Comparison of ENCODE assay signal across 8 cellular contexts in the genomic region with DNA sequence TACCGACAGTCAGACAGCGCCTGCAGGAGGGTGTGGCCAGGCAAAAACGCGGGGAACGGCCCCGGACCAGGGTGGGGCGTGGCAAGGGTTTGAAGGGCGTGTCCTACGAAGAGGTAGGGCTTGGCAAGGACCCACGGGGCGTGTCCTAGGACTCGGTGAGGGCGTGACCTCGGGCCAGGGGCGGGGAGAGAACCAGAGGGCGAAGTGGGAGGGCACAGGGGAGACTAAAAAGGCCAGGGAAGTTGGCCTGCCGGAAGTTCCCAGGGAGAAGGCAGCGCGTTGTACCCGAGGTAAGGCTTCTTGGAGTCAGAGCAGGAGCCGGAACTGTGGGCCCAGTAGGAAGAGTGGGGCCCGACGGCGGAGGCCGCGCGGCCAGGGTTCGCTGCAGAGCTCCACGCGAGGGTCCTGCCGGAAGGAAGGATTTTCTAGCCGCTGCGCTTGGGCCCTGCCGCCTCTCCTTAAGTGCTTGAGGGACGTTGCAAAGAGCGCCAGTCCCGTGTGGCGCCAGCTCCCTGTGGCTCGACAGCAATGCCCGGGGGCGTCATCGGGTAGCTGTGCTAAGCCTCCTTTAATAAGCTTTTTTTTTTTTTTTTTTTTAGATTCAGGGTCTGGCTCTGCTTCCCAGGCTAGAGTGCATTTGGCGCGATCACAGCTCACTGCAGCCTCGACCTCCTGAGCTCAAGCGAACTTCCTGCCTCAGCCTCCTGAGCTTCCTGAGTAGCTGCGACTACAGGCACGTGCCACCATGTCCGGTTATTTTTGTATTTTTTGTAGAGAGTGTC. TPM values are rescaled to one million over a fixed set of nuclear protein-coding genes. Genes with fewer than 3 reads are reported as not detected.
DNase-seq lines count a peak whose midpoint lies in the region; ATAC-seq and TF ChIP-seq lines count a peak whose summit lies in the region.

A gene with protein sequence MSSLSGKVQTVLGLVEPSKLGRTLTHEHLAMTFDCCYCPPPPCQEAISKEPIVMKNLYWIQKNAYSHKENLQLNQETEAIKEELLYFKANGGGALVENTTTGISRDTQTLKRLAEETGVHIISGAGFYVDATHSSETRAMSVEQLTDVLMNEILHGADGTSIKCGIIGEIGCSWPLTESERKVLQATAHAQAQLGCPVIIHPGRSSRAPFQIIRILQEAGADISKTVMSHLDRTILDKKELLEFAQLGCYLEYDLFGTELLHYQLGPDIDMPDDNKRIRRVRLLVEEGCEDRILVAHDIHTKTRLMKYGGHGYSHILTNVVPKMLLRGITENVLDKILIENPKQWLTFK (plus strand): TSS at position 253 of the 782 bp plus-strand sequence. CDS start 47,375 bp downstream, outside the sequence.

- intact Hi-C loops in colonic mucosa (cut with DNase I), result no loop called here

- peak within 1 kb of the TSS; percentile 73 for H3K27ac ChIP-seq in colonic mucosa

- H3K27me3 ChIP-seq in colonic mucosa, result no peaks in the 10 kb centered on the region

- no peaks in the 10 kb centered on the region for H3K9me3 ChIP-seq in colonic mucosa

- peaks cover 6% of the 10 kb centered on the region for H3K4me1 ChIP-seq in colonic mucosa

- H3K36me3 ChIP-seq in colonic mucosa, result no peaks in the 10 kb centered on the region

- TF ChIP-seq POLR2A in GM19099 (IDR thresholded peaks at IDR 0.05; ENCODE audit: extremely low read depth, insufficient read length, low read depth), result peak; percentile 87

- ATAC-seq in HG03354 (IDR thresholded peaks at IDR 0.05; ENCODE audit: poor library complexity, severe bottlenecking, unreplicated experiment), result peak; percentile 99

- H3K4me3 ChIP-seq in colonic mucosa, result peak within 1 kb of the TSS; percentile 52

- peak within 1 kb of the TSS; percentile 74 to 91 for H3K9ac ChIP-seq in colonic mucosa (ENCODE audit: low read depth in 2 of 2, low read length in 2 of 2)

- DNase-seq in AG20443 (ENCODE audit: low spot score), result peak; percentile 97
- DNase-seq in NCI-H460 (ENCODE audit: extremely low read depth, low read depth), result peak; percentile 93
- peak; percentile 97 to 99 for DNase-seq in activated CD4-positive, alpha-beta T cell treated with anti-CD3 and anti-CD28 coated beads for 4 hours
- DNase-seq in colonic mucosa, result peak; percentile 100
- peak; percentile 97 for DNase-seq in kidney tubule cell (ENCODE audit: low spot score)
- DNase-seq in stimulated activated CD4-positive, alpha-beta T cell treated with anti-CD3 and anti-CD28 coated beads, Interleukin-1b, Interleukin-23, amount 100 ng/mL, for 4 hours (ENCODE audit: low read depth in 2 of 2), result peak; percentile 99

- no peak for TF ChIP-seq CTCF in colonic mucosa (IDR thresholded peaks at IDR 0.05)

RNA-seq across cellular contexts. Expression of the gene that starts here (rescaled TPM):
- 32.0 and 36.0 TPM in 2 replicates for total RNA-seq in NCI-H460 (2014; rRNA removed; shearing (Covaris generic))
- 12.9 and 17.2 TPM in 2 replicates for polyA plus RNA-seq in NCI-H460 (2014; cell fraction: nucleus; rRNA removed)
- 10 to 100 TPM; 14.1 to 20.5 TPM for total RNA-seq in colonic mucosa

Comparison
In these comparisons a context has a peak if more than half of its experiments do, and no peak if none do; other contexts are left out.
1. Peak in every context shown above with its lines: DNase-seq, ATAC-seq, H3K4me3 ChIP-seq and H3K27ac ChIP-seq.